8 cellular contexts compared by ENCODE assay signal in genomic region chr11:65919151-65920034, GRCh38. TPM values are rescaled to one million over a fixed set of nuclear protein-coding genes. Genes with fewer than 3 reads are reported as not detected.
DNase-seq lines count a peak whose midpoint lies in the region; ATAC-seq and TF ChIP-seq lines count a peak whose summit lies in the region.

A gene with protein sequence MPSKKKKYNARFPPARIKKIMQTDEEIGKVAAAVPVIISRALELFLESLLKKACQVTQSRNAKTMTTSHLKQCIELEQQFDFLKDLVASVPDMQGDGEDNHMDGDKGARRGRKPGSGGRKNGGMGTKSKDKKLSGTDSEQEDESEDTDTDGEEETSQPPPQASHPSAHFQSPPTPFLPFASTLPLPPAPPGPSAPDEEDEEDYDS (plus strand): TSS chr11:65919426. CDS start chr11:65919502, 76 bp downstream.

- TF ChIP-seq RAD21 in SK-N-SH (IDR thresholded peaks at IDR 0.05; ENCODE audit: low read length): 0 out of 2 replicates have a peak, but pooled peaks have one; percentile 2

- peak within 1 kb of the TSS; percentile 99 for H3K9ac ChIP-seq in SK-N-SH

- CTCF ChIA-PET in SK-N-SH (lab: Yijun Ruan, JAX): interaction anchor here (1.0 to 5.5 kb wide), 7 partner anchors 13 to 59 kb away, joined by 3 to 24 read pairs (median 9); partner anchors contain the start of genes CCDC85B, FIBP and MUS81

- WGBS in SK-N-SH (ENCODE audit: low lambda C conversion rate): 0% methylated on average over 13 of the region's 102 CpGs

- peaks cover 64% of the 10 kb centered on the region for H3K79me2 ChIP-seq in SK-N-SH (ENCODE audit: insufficient read depth)

- TF ChIP-seq EP300 in SK-N-SH (IDR thresholded peaks at IDR 0.05; ENCODE audit: borderline replicate concordance in 1 of 2, low read depth in 1 of 2, low read length in 1 of 2): peak in 1 of 2 experiments; percentile 29; a peak in 1 of 4 replicates

- peaks cover 32% of the 10 kb centered on the region for H3F3A ChIP-seq in SK-N-SH (replicated peaks; ENCODE audit: insufficient read depth)

- no peak for TF ChIP-seq CTCF in SK-N-SH (IDR thresholded peaks at IDR 0.05)

- peaks cover 12 to 24% of the 10 kb centered on the region in 2 experiments for H3K36me3 ChIP-seq in SK-N-SH (replicated peaks in 1 of 2; ENCODE audit: control insufficient read depth in 1 of 2, insufficient read depth in 2 of 2, low read length in 1 of 2)

- POLR2A ChIA-PET in SK-N-SH (lab: Yijun Ruan, JAX): interaction anchor here (0.9 kb wide), 1 partner anchor 29 kb away, joined by 3 read pairs; the partner anchor contains the start of gene CCDC85B

- no peaks in the 10 kb centered on the region for H3K27me3 ChIP-seq in SK-N-SH (ENCODE audit: insufficient read depth)

- H2AFZ ChIP-seq in SK-N-SH (ENCODE audit: low read depth): peak within 1 kb of the TSS; percentile 51; the same call in 1 of the 2 replicates

- H4K20me1 ChIP-seq in SK-N-SH (ENCODE audit: insufficient read depth): 0 out of 2 replicates have a peak, but pooled peaks cover 4% of the 10 kb centered on the region

- H3K9me2 ChIP-seq in SK-N-SH: no peaks in the 10 kb centered on the region

- peak; percentile 79 for DNase-seq in GM04503 (ENCODE audit: low read depth)
- DNase-seq in NCI-H1092 (lab: John Stamatoyannopoulos, UW): peak; percentile 98
- peak; percentile 100 for DNase-seq in SK-N-SH
- peak; percentile 98 for DNase-seq in activated naive CD4-positive, alpha-beta T cell treated with anti-CD3 and anti-CD28 coated beads, Interleukin-2, amount 50 U/mL, for 16 hours
- DNase-seq in germinal center (ENCODE audit: low spot score): peak; percentile 99
- DNase-seq in non-pigmented ciliary epithelial cell (ENCODE audit: low read depth): peak; percentile 84
- peak; percentile 79 to 100 (median 99) for DNase-seq in substantia nigra (lab: John Stamatoyannopoulos, UW)

- H3K9me3 ChIP-seq in SK-N-SH: no peaks in the 10 kb centered on the region

- H3K4me1 ChIP-seq in SK-N-SH (ENCODE audit: control insufficient read depth in 1 of 2, insufficient read depth in 2 of 2, low read depth in 1 of 2, low read length in 1 of 2): peaks cover 32 to 43% of the 10 kb centered on the region in 2 experiments; a peak in 3 of 4 replicates

- H3K4me3 ChIP-seq in SK-N-SH (ENCODE audit: low read depth in 2 of 2, low read length in 1 of 2): peak within 1 kb of the TSS; percentile 90 to 92

- peak within 1 kb of the TSS; percentile 87 to 97 for H3K27ac ChIP-seq in SK-N-SH (ENCODE audit: low read depth in 2 of 2, low read length in 1 of 2)
- H3K27ac ChIP-seq in substantia nigra (ENCODE audit: low read depth, low read length, poor library complexity, severe bottlenecking): peak within 1 kb of the TSS; percentile 86

- peak within 1 kb of the TSS; percentile 99 for H3K4me2 ChIP-seq in SK-N-SH

- ATAC-seq in HG02588 (IDR thresholded peaks at IDR 0.05; ENCODE audit: unreplicated experiment): peak; percentile 83

TF ChIP-seq in SK-N-SH, 30 proteins besides CTCF, POLR2A, EP300 and RAD21 (continues in another document):
- TF ChIP-seq, protein P1, sequence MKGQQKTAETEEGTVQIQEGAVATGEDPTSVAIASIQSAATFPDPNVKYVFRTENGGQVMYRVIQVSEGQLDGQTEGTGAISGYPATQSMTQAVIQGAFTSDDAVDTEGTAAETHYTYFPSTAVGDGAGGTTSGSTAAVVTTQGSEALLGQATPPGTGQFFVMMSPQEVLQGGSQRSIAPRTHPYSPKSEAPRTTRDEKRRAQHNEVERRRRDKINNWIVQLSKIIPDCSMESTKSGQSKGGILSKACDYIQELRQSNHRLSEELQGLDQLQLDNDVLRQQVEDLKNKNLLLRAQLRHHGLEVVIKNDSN (IDR thresholded peaks at IDR 0.05; ENCODE audit: borderline replicate concordance, low read depth): no peak; the same call in 1 of the 2 replicates
- TF ChIP-seq TEAD4 (IDR thresholded peaks at IDR 0.05; ENCODE audit: borderline replicate concordance, insufficient read depth): 0 out of 2 replicates have a peak, but pooled peaks have one; percentile 21
- TF ChIP-seq NRF1 (IDR thresholded peaks at IDR 0.05; ENCODE audit: low read depth, low read length): no peak
- no peak for TF ChIP-seq USF2 (IDR thresholded peaks at IDR 0.05; ENCODE audit: borderline replicate concordance, low read depth, low read length)
- no peak for TF ChIP-seq RFX5 (IDR thresholded peaks at IDR 0.05; ENCODE audit: low read length)
- peak; percentile 76 for TF ChIP-seq CHD2 (IDR thresholded peaks at IDR 0.05; ENCODE audit: low read length, partially characterized antibody)
- TF ChIP-seq SMC3 (IDR thresholded peaks at IDR 0.05; ENCODE audit: low read depth, low read length): no peak; the same call in 1 of the 2 replicates
- peak; percentile 51; the same call in 1 of the 2 replicates for TF ChIP-seq MEF2A (IDR thresholded peaks at IDR 0.05; ENCODE audit: borderline replicate concordance, low read depth)
- peak; percentile 39 for TF ChIP-seq NFIC (IDR thresholded peaks at IDR 0.05; ENCODE audit: borderline replicate concordance)
- no peak for TF ChIP-seq FOSL2 (IDR thresholded peaks at IDR 0.05; ENCODE audit: borderline replicate concordance, low read depth)
- no peak for TF ChIP-seq IRF3 (IDR thresholded peaks at IDR 0.05; ENCODE audit: low read depth, low read length)
- peak; percentile 99 for TF ChIP-seq SIN3A (IDR thresholded peaks at IDR 0.05; ENCODE audit: borderline replicate concordance, low read depth, low read length)
- TF ChIP-seq EZH2phosphoT487 (IDR thresholded peaks at IDR 0.05; ENCODE audit: borderline replicate concordance, low read depth): no peak
- TF ChIP-seq RXRA (IDR thresholded peaks at IDR 0.05; ENCODE audit: borderline replicate concordance, low read depth): no peak
- TF ChIP-seq GABPA (IDR thresholded peaks at IDR 0.05; ENCODE audit: low read depth): peak; percentile 53
- TF ChIP-seq RCOR1 (IDR thresholded peaks at IDR 0.05; ENCODE audit: low read length): no peak
- TF ChIP-seq MXI1 (IDR thresholded peaks at IDR 0.05; ENCODE audit: low read depth, low read length): peak; percentile 52; the same call in 1 of the 2 replicates
- TF ChIP-seq GATA2 (CRISPR knock-in tag; IDR thresholded peaks at IDR 0.05): no peak
- TF ChIP-seq TAF1 (IDR thresholded peaks at IDR 0.05; ENCODE audit: borderline replicate concordance, low read depth, low read length): peak; percentile 48
- peak; percentile 51; the same call in 1 of the 2 replicates for TF ChIP-seq TCF12 (IDR thresholded peaks at IDR 0.05)
- no peak for TF ChIP-seq FOXJ3 (CRISPR knock-in tag; IDR thresholded peaks at IDR 0.05)
- TF ChIP-seq, protein P2, sequence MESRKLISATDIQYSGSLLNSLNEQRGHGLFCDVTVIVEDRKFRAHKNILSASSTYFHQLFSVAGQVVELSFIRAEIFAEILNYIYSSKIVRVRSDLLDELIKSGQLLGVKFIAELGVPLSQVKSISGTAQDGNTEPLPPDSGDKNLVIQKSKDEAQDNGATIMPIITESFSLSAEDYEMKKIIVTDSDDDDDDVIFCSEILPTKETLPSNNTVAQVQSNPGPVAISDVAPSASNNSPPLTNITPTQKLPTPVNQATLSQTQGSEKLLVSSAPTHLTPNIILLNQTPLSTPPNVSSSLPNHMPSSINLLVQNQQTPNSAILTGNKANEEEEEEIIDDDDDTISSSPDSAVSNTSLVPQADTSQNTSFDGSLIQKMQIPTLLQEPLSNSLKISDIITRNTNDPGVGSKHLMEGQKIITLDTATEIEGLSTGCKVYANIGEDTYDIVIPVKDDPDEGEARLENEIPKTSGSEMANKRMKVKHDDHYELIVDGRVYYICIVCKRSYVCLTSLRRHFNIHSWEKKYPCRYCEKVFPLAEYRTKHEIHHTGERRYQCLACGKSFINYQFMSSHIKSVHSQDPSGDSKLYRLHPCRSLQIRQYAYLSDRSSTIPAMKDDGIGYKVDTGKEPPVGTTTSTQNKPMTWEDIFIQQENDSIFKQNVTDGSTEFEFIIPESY (IDR thresholded peaks at IDR 0.05; ENCODE audit: borderline replicate concordance, low read depth): peak; percentile 82; the same call in 1 of the 2 replicates
- peak; percentile 51 for TF ChIP-seq ELF1 (IDR thresholded peaks at IDR 0.05)
- TF ChIP-seq, protein P3, sequence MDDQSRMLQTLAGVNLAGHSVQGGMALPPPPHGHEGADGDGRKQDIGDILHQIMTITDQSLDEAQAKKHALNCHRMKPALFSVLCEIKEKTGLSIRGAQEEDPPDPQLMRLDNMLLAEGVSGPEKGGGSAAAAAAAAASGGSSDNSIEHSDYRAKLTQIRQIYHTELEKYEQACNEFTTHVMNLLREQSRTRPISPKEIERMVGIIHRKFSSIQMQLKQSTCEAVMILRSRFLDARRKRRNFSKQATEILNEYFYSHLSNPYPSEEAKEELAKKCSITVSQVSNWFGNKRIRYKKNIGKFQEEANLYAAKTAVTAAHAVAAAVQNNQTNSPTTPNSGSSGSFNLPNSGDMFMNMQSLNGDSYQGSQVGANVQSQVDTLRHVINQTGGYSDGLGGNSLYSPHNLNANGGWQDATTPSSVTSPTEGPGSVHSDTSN (IDR thresholded peaks at IDR 0.05): peak; percentile 92
- TF ChIP-seq, protein P4, sequence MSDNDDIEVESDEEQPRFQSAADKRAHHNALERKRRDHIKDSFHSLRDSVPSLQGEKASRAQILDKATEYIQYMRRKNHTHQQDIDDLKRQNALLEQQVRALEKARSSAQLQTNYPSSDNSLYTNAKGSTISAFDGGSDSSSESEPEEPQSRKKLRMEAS (IDR thresholded peaks at IDR 0.05; ENCODE audit: low read depth): peak; percentile 89
- TF ChIP-seq YY1 (IDR thresholded peaks at IDR 0.05; ENCODE audit: low read depth): no peak
- TF ChIP-seq JUND (IDR thresholded peaks at IDR 0.05): no peak

RNA-seq across cellular contexts. Expression of the gene that starts here (rescaled TPM):
- polyA plus RNA-seq in SK-N-SH (2012; rRNA removed): 309 and 464 TPM in 2 replicates
- polyA plus RNA-seq in SK-N-SH (2012; cell fraction: cytosol; rRNA removed): 339 and 481 TPM in 2 replicates
- polyA plus RNA-seq in SK-N-SH (2012; cell fraction: nucleus; rRNA removed): 288 and 476 TPM in 2 replicates

Comparison
In these comparisons a context has a peak if more than half of its experiments do, and no peak if none do; other contexts are left out.
1. Peak in every context shown above with its lines: DNase-seq, ATAC-seq, H3K4me3 ChIP-seq and H3K27ac ChIP-seq.